Comparison of ENCODE assay signal across 2 cellular contexts in the genomic region with DNA sequence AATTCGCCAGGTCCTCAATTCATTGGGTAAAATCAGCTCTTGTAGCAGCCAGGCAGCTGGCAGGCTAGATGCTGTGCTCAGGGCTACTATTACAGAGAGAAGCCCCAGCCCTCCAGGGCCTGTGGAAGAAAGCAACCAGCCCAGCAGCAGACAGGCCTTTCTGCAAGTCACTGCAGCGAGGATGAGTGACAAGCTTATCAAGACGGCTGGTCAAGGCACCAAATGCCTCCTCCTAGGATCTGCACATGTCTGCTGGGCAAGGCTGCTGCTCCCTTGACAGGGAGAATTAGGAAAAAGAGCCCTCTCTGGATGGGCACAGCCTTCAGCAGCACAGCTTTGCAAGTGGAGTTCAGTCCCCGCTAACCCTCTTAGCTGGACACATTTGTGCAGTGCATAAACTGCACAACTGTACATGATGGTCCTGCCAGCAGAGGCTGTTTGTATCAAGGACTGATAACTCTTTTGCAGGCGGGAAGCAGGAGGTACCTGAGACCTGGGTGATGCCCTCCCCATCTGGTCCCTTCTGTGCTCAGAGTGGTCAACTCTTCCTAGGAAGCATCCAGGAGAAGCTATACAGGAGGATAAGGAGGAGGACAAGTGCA.
TF ChIP-seq lines count a peak whose summit lies in the region.

No MANE protein-coding gene starts in this region.

TF ChIP-seq in IMR-90, 13 proteins besides CTCF, POLR2A, EP300 and RAD21:
- TF ChIP-seq FOS (IDR thresholded peaks at IDR 0.05; ENCODE audit: low read depth, low read length), result no peak
- TF ChIP-seq, protein P1, sequence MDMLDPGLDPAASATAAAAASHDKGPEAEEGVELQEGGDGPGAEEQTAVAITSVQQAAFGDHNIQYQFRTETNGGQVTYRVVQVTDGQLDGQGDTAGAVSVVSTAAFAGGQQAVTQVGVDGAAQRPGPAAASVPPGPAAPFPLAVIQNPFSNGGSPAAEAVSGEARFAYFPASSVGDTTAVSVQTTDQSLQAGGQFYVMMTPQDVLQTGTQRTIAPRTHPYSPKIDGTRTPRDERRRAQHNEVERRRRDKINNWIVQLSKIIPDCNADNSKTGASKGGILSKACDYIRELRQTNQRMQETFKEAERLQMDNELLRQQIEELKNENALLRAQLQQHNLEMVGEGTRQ (IDR thresholded peaks at IDR 0.05; ENCODE audit: low read depth, low read length), result no peak
- TF ChIP-seq NFE2L2 (IDR thresholded peaks at IDR 0.05; ENCODE audit: low read depth, low read length), result no peak
- TF ChIP-seq RFX5 (IDR thresholded peaks at IDR 0.05; ENCODE audit: low read depth, low read length), result no peak
- TF ChIP-seq MAFK (IDR thresholded peaks at IDR 0.05; ENCODE audit: low read depth, low read length), result no peak
- TF ChIP-seq CEBPB (IDR thresholded peaks at IDR 0.05; ENCODE audit: low read depth, low read length), result no peak
- TF ChIP-seq, protein P2, sequence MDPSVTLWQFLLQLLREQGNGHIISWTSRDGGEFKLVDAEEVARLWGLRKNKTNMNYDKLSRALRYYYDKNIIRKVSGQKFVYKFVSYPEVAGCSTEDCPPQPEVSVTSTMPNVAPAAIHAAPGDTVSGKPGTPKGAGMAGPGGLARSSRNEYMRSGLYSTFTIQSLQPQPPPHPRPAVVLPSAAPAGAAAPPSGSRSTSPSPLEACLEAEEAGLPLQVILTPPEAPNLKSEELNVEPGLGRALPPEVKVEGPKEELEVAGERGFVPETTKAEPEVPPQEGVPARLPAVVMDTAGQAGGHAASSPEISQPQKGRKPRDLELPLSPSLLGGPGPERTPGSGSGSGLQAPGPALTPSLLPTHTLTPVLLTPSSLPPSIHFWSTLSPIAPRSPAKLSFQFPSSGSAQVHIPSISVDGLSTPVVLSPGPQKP (IDR thresholded peaks at IDR 0.05; ENCODE audit: borderline replicate concordance, low read depth, low read length), result no peak

TF ChIP-seq in H1, 55 proteins besides CTCF, POLR2A, EP300 and RAD21:
- TF ChIP-seq KDM4A (IDR thresholded peaks at IDR 0.05; ENCODE audit: low read depth, low read length, severe bottlenecking), result no peak
- no peak for TF ChIP-seq RBBP5 (IDR thresholded peaks at IDR 0.05; ENCODE audit: borderline replicate concordance, low read depth, low read length)
- TF ChIP-seq KDM1A (IDR thresholded peaks at IDR 0.05; ENCODE audit: borderline replicate concordance, low read length), result no peak
- TF ChIP-seq ASH2L (IDR thresholded peaks at IDR 0.05; ENCODE audit: low read length), result no peak
